Comparison of ENCODE assay signal across 27 cellular contexts in the genomic region with DNA sequence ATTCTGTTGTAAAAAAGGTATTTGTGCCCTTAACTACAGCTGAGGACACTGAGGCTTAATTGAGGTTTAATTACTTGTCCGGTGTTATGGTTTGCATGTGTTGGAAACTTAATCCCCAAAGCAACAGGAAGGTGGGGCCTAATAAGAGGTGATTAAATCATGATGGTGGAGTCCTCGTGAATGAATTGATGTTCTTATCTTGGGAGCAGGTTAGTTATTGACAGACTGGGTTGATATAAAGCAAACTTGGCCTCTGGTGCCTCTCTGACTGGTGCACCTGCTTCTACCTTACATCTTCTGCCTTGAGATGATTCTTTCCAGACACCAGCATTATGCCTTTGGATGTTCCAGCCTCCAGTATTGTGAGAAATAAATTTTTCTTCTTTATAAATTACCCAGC.
"Had no signal": no experiment of that assay in that cellular context is flagged by ENCODE, and none has a peak within 500 bp of the region (broad histone marks: within the 10 kb centered on the region; RNA-seq: fewer than 3 reads in every experiment).

No MANE protein-coding gene starts in this region.

- H3K4me1 ChIP-seq: left lung, lower lobe of right lung, pancreas, prostate gland, spleen, tibial nerve, upper lobe of left lung, vagina had no signal

- ATAC-seq: left colon; left lung; lower lobe of right lung; mucosa of descending colon; naive thymus-derived CD8-positive, alpha-beta T cell; right cardiac atrium; sciatic nerve; stimulated activated effector memory CD8-positive, alpha-beta T cell treated with anti-CD3 and anti-CD28 coated beads, Interleukin-12 subunit alpha, Interleukin-12 subunit beta, amount 100 ng/mL, for 72 hours had no signal

- H3K27me3 ChIP-seq: left lung, pancreas, spleen, tibial nerve, upper lobe of left lung, vagina had no signal

- DNase-seq: hypothalamus; immature natural killer cell; kidney; left colon; left lung; lower lobe of right lung; mammary epithelial cell; midbrain; mucosa of descending colon; naive thymus-derived CD8-positive, alpha-beta T cell; nucleus accumbens; pancreas; posterior cingulate gyrus; retina; right cardiac atrium; spleen; stimulated activated CD4-positive, alpha-beta T cell treated with anti-CD3 and anti-CD28 coated beads, Interleukin-4, amount 100 ng/mL, for 24 hours; stimulated activated naive CD4-positive, alpha-beta T cell; substantia nigra; upper lobe of left lung had no signal

- H3K27ac ChIP-seq: left lung, lower lobe of right lung, pancreas, prostate gland, skin epidermis, spleen, tibial nerve, upper lobe of left lung, vagina had no signal

- H3K4me3 ChIP-seq: left lung, lower lobe of right lung, mucosa of descending colon, pancreas, prostate gland, skin epidermis, spleen, tibial nerve, upper lobe of left lung, vagina had no signal

- H3K9me3 ChIP-seq: lower lobe of right lung, mucosa of descending colon, pancreas, prostate gland, tibial nerve, upper lobe of left lung, vagina had no signal

- H3K36me3 ChIP-seq: left lung, lower lobe of right lung, pancreas, prostate gland, spleen, tibial nerve, upper lobe of left lung, vagina had no signal

- FAIRE-seq: islet of Langerhans, kidney, pancreas had no signal
